20 cellular contexts compared by ENCODE assay signal in the genomic region with DNA sequence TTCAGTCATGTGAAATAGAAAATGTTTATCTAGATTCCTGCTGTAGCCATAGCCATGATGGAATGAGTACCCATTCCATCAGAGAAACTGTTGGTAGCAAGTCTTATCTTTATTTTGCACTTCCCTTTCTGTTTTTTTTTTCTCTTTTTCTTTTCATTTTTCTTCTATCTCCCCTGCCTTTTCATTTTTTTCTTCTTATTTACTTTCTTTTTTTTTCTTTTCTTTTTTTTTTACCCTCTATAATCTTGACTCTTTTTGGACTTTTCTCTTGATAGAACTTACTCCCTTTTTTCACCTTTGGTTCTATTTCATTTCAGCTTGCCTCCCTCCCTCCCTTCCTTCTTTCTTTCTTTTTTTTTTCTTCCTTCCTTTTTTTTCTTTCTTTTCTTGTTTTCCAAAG. TPM values are rescaled to one million over a fixed set of nuclear protein-coding genes. Genes with fewer than 3 reads are reported as not detected.
DNase-seq lines count a peak whose midpoint lies in the region; ATAC-seq and TF ChIP-seq lines count a peak whose summit lies in the region.
"Had no signal": no experiment of that assay in that cellular context is flagged by ENCODE, and none has a peak within 500 bp of the region (broad histone marks: within the 10 kb centered on the region; RNA-seq: fewer than 3 reads in every experiment).

No MANE protein-coding gene starts in this region.

- no peaks in the 10 kb centered on the region for H3K9me3 ChIP-seq in CD4-positive, alpha-beta T cell (ENCODE audit: control insufficient read depth, low read length)
- H3K9me3 ChIP-seq: colonic mucosa, right atrium auricular region had no signal

- H3K4me1 Mint-ChIP-seq in T-helper 2 cell treated with Interferon-gamma antibody and Interleukin-4, amounts not matched to agents 5 μg/mL and 100 μg/mL, for 36 hours (ENCODE audit: low read depth), result peaks cover 44% of the 10 kb centered on the region
- peaks cover 45% of the 10 kb centered on the region for H3K4me1 Mint-ChIP-seq in CD4-positive, alpha-beta T cell (ENCODE audit: low read depth)
- H3K4me1 Mint-ChIP-seq in WTC11, result 0 out of 2 replicates have a peak, but pooled peaks cover 3% of the 10 kb centered on the region
- H3K4me1 Mint-ChIP-seq in effector memory CD8-positive, alpha-beta T cell (ENCODE audit: low read depth in 2 of 2), result peaks cover 18 to 46% of the 10 kb centered on the region in 2 donors

- H3K36me3 Mint-ChIP-seq in T-helper 2 cell treated with Interferon-gamma antibody and Interleukin-4, amounts not matched to agents 5 μg/mL and 100 μg/mL, for 36 hours (ENCODE audit: low read depth), result peaks cover 46% of the 10 kb centered on the region
- peaks cover 69% of the 10 kb centered on the region for H3K36me3 Mint-ChIP-seq in CD4-positive, alpha-beta T cell (ENCODE audit: low read depth)
- no peaks in the 10 kb centered on the region for H3K36me3 Mint-ChIP-seq in WTC11
- H3K36me3 Mint-ChIP-seq in effector memory CD8-positive, alpha-beta T cell (ENCODE audit: insufficient read depth), result peaks cover 23% of the 10 kb centered on the region

- POLR2A ChIA-PET in CD4-positive, alpha-beta T cell (lab: Charles Lee), result interaction anchor here (0.7 kb wide), 1 partner anchor 728 kb away, joined by 3 read pairs; no protein-coding TSS in a partner anchor
- POLR2A ChIA-PET in WTC11 (lab: Charles Lee), result no interaction called here

- CTCF ChIA-PET in CD4-positive, alpha-beta T cell (lab: Charles Lee), result no interaction called here
- CTCF ChIA-PET in WTC11 (lab: Charles Lee), result no interaction called here

- no peaks in the 10 kb centered on the region for H3K9me3 Mint-ChIP-seq in T-helper 2 cell treated with Interferon-gamma antibody and Interleukin-4, amounts not matched to agents 5 μg/mL and 100 μg/mL, for 36 hours
- H3K9me3 Mint-ChIP-seq in CD4-positive, alpha-beta T cell, result no peaks in the 10 kb centered on the region
- no peaks in the 10 kb centered on the region for H3K9me3 Mint-ChIP-seq in WTC11
- no peaks in the 10 kb centered on the region for H3K9me3 Mint-ChIP-seq in effector memory CD8-positive, alpha-beta T cell
- H3K9me3 Mint-ChIP-seq: activated T-cell treated with anti-CD3 and anti-CD28 coated beads, Interleukin-2, amount 50 U/mL, for 4 hours; type B pancreatic cell had no signal

- no peaks in the 10 kb centered on the region for H3K27me3 Mint-ChIP-seq in T-helper 2 cell treated with Interferon-gamma antibody and Interleukin-4, amounts not matched to agents 5 μg/mL and 100 μg/mL, for 36 hours (ENCODE audit: low read depth)
- H3K27me3 Mint-ChIP-seq in CD4-positive, alpha-beta T cell, result no peaks in the 10 kb centered on the region
- no peaks in the 10 kb centered on the region for H3K27me3 Mint-ChIP-seq in WTC11 (ENCODE audit: low read depth)
- no peaks in the 10 kb centered on the region for H3K27me3 Mint-ChIP-seq in effector memory CD8-positive, alpha-beta T cell
- H3K27me3 Mint-ChIP-seq: type B pancreatic cell had no signal

- intact Hi-C loops in CD4-positive, alpha-beta T cell (cut with DNase I, micrococcal nuclease), result loop anchor here in 1 of 2 experiments (10.0 kb wide), 1 partner anchor 791 kb away; no protein-coding TSS in a partner anchor
- intact Hi-C loops in left cardiac atrium (cut with DNase I), result loop anchor here in 1 of 2 donors (10.0 kb wide), 1 partner anchor 311 kb away; no protein-coding TSS in a partner anchor

- TF ChIP-seq CTCF in CD4-positive, alpha-beta T cell (IDR thresholded peaks at IDR 0.05), result no peak
- TF ChIP-seq CTCF in WTC11 (IDR thresholded peaks at IDR 0.05), result no peak

- H3K27ac ChIP-seq in CD4-positive, alpha-beta T cell (ENCODE audit: low read depth, low read length), result no peak overlapping the region
- H3K27ac ChIP-seq: colonic mucosa, right atrium auricular region had no signal

- DNase-seq in T-helper 2 cell treated with Interferon-gamma antibody and Interleukin-4, amounts not matched to agents 5 μg/mL and 100 μg/mL, for 36 hours (ENCODE audit: low spot score), result no peak
- no peak for DNase-seq in T-helper 2 cell
- no peak for DNase-seq in CD4-positive, alpha-beta T cell
- DNase-seq in WTC11 (ENCODE audit: low spot score), result no peak
- DNase-seq in effector memory CD8-positive, alpha-beta T cell, result no peak
- no peak for DNase-seq in left cardiac atrium
- DNase-seq: 8988T; activated T-cell treated with anti-CD3 and anti-CD28 coated beads, Interleukin-2, amount 50 U/mL, for 4 hours; colonic mucosa; DMS79; NCI-H1048; NCI-H187 treated with DMSO at 0.1 percent for 48 hours; NCI-H2227 treated with DMSO at 0.1 percent for 48 hours; stimulated activated CD4-positive, alpha-beta T cell treated with anti-CD3 and anti-CD28 coated beads, Interleukin-12 subunit alpha, Interleukin-12 subunit beta, amount 100 ng/mL, for 4 hours; stimulated activated CD4-positive, alpha-beta T cell treated with anti-CD3 and anti-CD28 coated beads, Interleukin-4, amount 100 ng/mL, for 4 hours had no signal

- no peaks in the 10 kb centered on the region for H3K27me3 ChIP-seq in CD4-positive, alpha-beta T cell (ENCODE audit: control insufficient read depth, insufficient read depth, low read length)
- H3K27me3 ChIP-seq: colonic mucosa, right atrium auricular region had no signal

- H3K4me3 Mint-ChIP-seq in T-helper 2 cell treated with Interferon-gamma antibody and Interleukin-4, amounts not matched to agents 5 μg/mL and 100 μg/mL, for 36 hours, result peak overlapping the region; percentile 63
- no peak overlapping the region for H3K4me3 Mint-ChIP-seq in CD4-positive, alpha-beta T cell
- H3K4me3 Mint-ChIP-seq in WTC11, result no peak overlapping the region
- no peak overlapping the region for H3K4me3 Mint-ChIP-seq in effector memory CD8-positive, alpha-beta T cell
- H3K4me3 Mint-ChIP-seq: activated T-cell treated with anti-CD3 and anti-CD28 coated beads, Interleukin-2, amount 50 U/mL, for 4 hours; type B pancreatic cell had no signal

- peak overlapping the region; percentile 81 for H3K27ac Mint-ChIP-seq in T-helper 2 cell treated with Interferon-gamma antibody and Interleukin-4, amounts not matched to agents 5 μg/mL and 100 μg/mL, for 36 hours
- peak overlapping the region; percentile 84 for H3K27ac Mint-ChIP-seq in CD4-positive, alpha-beta T cell
- H3K27ac Mint-ChIP-seq in WTC11, result peak overlapping the region; percentile 16; the same call in 1 of the 2 replicates
- peak overlapping the region; percentile 7 to 77 for H3K27ac Mint-ChIP-seq in effector memory CD8-positive, alpha-beta T cell
- H3K27ac Mint-ChIP-seq: type B pancreatic cell had no signal

- ATAC-seq in CD4-positive, alpha-beta T cell (ENCODE audit: poor library complexity), result no peak
- ATAC-seq in WTC11, result no peak
- no peak for ATAC-seq in effector memory CD8-positive, alpha-beta T cell (replicated peaks)
- ATAC-seq in left cardiac atrium, result no peak
- ATAC-seq in GM21447 (IDR thresholded peaks at IDR 0.05; ENCODE audit: unreplicated experiment), result no peak
- ATAC-seq in HG02884 (IDR thresholded peaks at IDR 0.05; ENCODE audit: unreplicated experiment), result no peak
- ATAC-seq: activated T-cell treated with anti-CD3 and anti-CD28 coated beads, Interleukin-2, amount 50 U/mL, for 4 hours; Right ventricle myocardium inferior had no signal

TF ChIP-seq in WTC11, 78 proteins besides CTCF, POLR2A, EP300 and RAD21 (continues in another document):
- TF ChIP-seq ATF3 (CRISPR knock-in tag; conservative IDR thresholded peaks at IDR 0.05) (no peak), ARID4B (CRISPR knock-in tag; IDR thresholded peaks at IDR 0.05; ENCODE audit: borderline replicate concordance) (no peak), GABPB1 (CRISPR knock-in tag; IDR thresholded peaks at IDR 0.05) (no peak)

RNA-seq across cellular contexts. Expression of gene SLC25A46, which starts 15.4 kb away (rescaled TPM):
- 10 to 100 TPM; 14.0 to 16.1 TPM for total RNA-seq in CD4-positive, alpha-beta T cell
- total RNA-seq in WTC11 (2021) (19.2 to 20.7 TPM (median 20.5 TPM) in 3 replicates), left cardiac atrium (10 to 100 TPM; 39.2 to 43.3 TPM)

RNA-seq across cellular contexts. Expression of gene TMEM232, which starts 27.7 kb away (rescaled TPM):
- 1 to 10 TPM in 1 of 2 experiments, under 1 TPM in 1; 0.98 to 1.1 TPM for total RNA-seq in CD4-positive, alpha-beta T cell
- 1.3 to 1.8 TPM (median 1.4 TPM) in 3 replicates for total RNA-seq in WTC11 (2021)
- total RNA-seq in left cardiac atrium, result 1 to 10 TPM; 1.7 to 2.1 TPM

Comparison
In these comparisons a context has a peak if more than half of its experiments do, and no peak if none do; other contexts are left out.
1. H3K27ac Mint-ChIP-seq: peak in every context shown above with its lines; median percentile 84 in CD4-positive, alpha-beta T cell; 81 in T-helper 2 cell treated with Interferon-gamma antibody and Interleukin-4, amounts not matched to agents 5 μg/mL and 100 μg/mL, for 36 hours; 42 in effector memory CD8-positive, alpha-beta T cell; 16 in WTC11.